In genomic region chr6:105432797-105433196, GRCh38 we compare ENCODE assay signal across 12 cellular contexts. TPM values are rescaled to one million over a fixed set of nuclear protein-coding genes. Genes with fewer than 3 reads are reported as not detected.
A peak's percentile ranks its signal among the peaks of the same experiment; 100 is the strongest.
DNase-seq lines count a peak whose midpoint lies in the region; ATAC-seq, FAIRE-seq and TF ChIP-seq lines count a peak whose summit lies in the region.
"Had no signal": no experiment of that assay in that cellular context is flagged by ENCODE, and none has a peak within 500 bp of the region (broad histone marks: within the 10 kb centered on the region; RNA-seq: fewer than 3 reads in every experiment).

No MANE protein-coding gene starts in this region.

- no peak overlapping the region for H3K4ac ChIP-seq in mesendoderm (ENCODE audit: low read depth, low read length)

- BruUV-seq in Calu3 (replicated peaks; lab: Mats Ljungman, UMichigan): no TSS peak

- in situ Hi-C loops in brain microvascular endothelial cell (cut with HindIII; ENCODE audit: low pct_ligation_motif_present, low sequenced_read_pairs): no loop called here

- H2BK15ac ChIP-seq in mesendoderm (replicated peaks; ENCODE audit: low read depth): no peak overlapping the region

- H2BK5ac ChIP-seq in mesendoderm (ENCODE audit: low read length): no peak overlapping the region

- H3K56ac ChIP-seq in mesendoderm (ENCODE audit: low read length): no peak overlapping the region

- no peak overlapping the region for H2AK5ac ChIP-seq in mesendoderm (ENCODE audit: low read length)

- DNase-seq in Calu3 (peak; percentile 6), LoVo (ENCODE audit: low spot score) (peak; percentile 78), brain microvascular endothelial cell (peak; percentile 58), mesendoderm (peak; percentile 70), pons (ENCODE audit: low spot score) (no peak), uterus (no peak), GM19239 (ENCODE audit: insufficient read length, low spot score) (no peak)
- DNase-seq: effector CD8-positive, alpha-beta T cell; NK-92 treated with Interleukin-12 subunit alpha and Interleukin-12 subunit beta, amount 100 ng/mL, for 24 hours had no signal

- H3K4me3 Mint-ChIP-seq in Calu3 (ENCODE audit: low read depth, unreplicated experiment): no peak overlapping the region
- H3K4me3 Mint-ChIP-seq: activated T-helper 1 cell treated with anti-CD3 and anti-CD28 coated beads, Interleukin-12 subunit alpha, Interleukin-12 subunit beta, Interleukin-2, Interleukin-4 antibody, amounts not matched to agents 30 ng/mL and 10 ng/mL and 1 ng/mL, durations not matched to agents 14 hours and 24 hours and 36 hours had no signal

- ATAC-seq in GM18909 (IDR thresholded peaks at IDR 0.05; ENCODE audit: poor library complexity, unreplicated experiment): no peak

- H3K23ac ChIP-seq in mesendoderm (ENCODE audit: low read length): no peak overlapping the region

- intact Hi-C loops in Calu3 (cut with micrococcal nuclease; ENCODE audit: unreplicated experiment) (loop anchor here (5.0 to 10.0 kb wide), 5 partner anchors 162 to 792 kb away; partner anchors contain the start of gene PRDM1), uterus (cut with DNase I; ENCODE audit: low total_unique reads) (no loop called here)

- no peak overlapping the region for H4K8ac ChIP-seq in mesendoderm (ENCODE audit: low read depth, low read length)

- H3K79me2 ChIP-seq in mesendoderm (ENCODE audit: control insufficient read depth, insufficient read depth, low read length): no peaks in the 10 kb centered on the region

- no peaks in the 10 kb centered on the region for H3K9me3 ChIP-seq in uterus

- peaks cover 31% of the 10 kb centered on the region for H3K4me1 Mint-ChIP-seq in Calu3 (ENCODE audit: low read depth, unreplicated experiment)

- no peak for TF ChIP-seq CTCF in Calu3 (IDR thresholded peaks at IDR 0.05; ENCODE audit: unreplicated experiment)
- TF ChIP-seq CTCF in brain microvascular endothelial cell (IDR thresholded peaks at IDR 0.05; ENCODE audit: low read depth, low read length, missing control alignments): no peak
- TF ChIP-seq CTCF in uterus (IDR thresholded peaks at IDR 0.05): no peak

- H3K27me3 ChIP-seq in brain microvascular endothelial cell (replicated peaks) (no peaks in the 10 kb centered on the region), mesendoderm (ENCODE audit: insufficient read depth, low read length, poor library complexity) (no peaks in the 10 kb centered on the region), uterus (no peaks in the 10 kb centered on the region)

- H3K36me3 Mint-ChIP-seq in Calu3 (ENCODE audit: insufficient read depth, unreplicated experiment): peaks cover 6% of the 10 kb centered on the region

- no peak overlapping the region for H4K5ac ChIP-seq in mesendoderm (ENCODE audit: low read length)

- no peaks in the 10 kb centered on the region for H3K27me3 Mint-ChIP-seq in Calu3 (ENCODE audit: unreplicated experiment)

- no peak overlapping the region for H3K4me3 ChIP-seq in brain microvascular endothelial cell (ENCODE audit: low read depth, low read length)
- no peak overlapping the region for H3K4me3 ChIP-seq in mesendoderm (ENCODE audit: low read length)
- no peak overlapping the region for H3K4me3 ChIP-seq in uterus
- H3K4me3 ChIP-seq: skin epidermis had no signal

- CTCF ChIA-PET in Calu3 (lab: Charles Lee): interaction anchor here (1.1 kb wide), 2 partner anchors 34 to 69 kb away, joined by 3 to 4 read pairs; no protein-coding TSS in a partner anchor

- H3K79me1 ChIP-seq in mesendoderm (ENCODE audit: low read length): no peaks in the 10 kb centered on the region

- no peak overlapping the region for H3K4me2 ChIP-seq in mesendoderm (ENCODE audit: low read length)

- H3K18ac ChIP-seq in mesendoderm (ENCODE audit: low read length): no peak overlapping the region

- H3K27ac Mint-ChIP-seq in Calu3 (ENCODE audit: unreplicated experiment): no peak overlapping the region
- H3K27ac Mint-ChIP-seq: activated T-helper 1 cell treated with anti-CD3 and anti-CD28 coated beads, Interleukin-12 subunit alpha, Interleukin-12 subunit beta, Interleukin-2, Interleukin-4 antibody, amounts not matched to agents 30 ng/mL and 10 ng/mL and 1 ng/mL, durations not matched to agents 14 hours and 24 hours and 36 hours had no signal

- H3K9ac ChIP-seq in mesendoderm (ENCODE audit: low read length): no peak overlapping the region

- no peak for FAIRE-seq in GM19239 (lab: Jason Lieb, UNC)

- H2BK120ac ChIP-seq in mesendoderm (ENCODE audit: low read depth, low read length): no peak overlapping the region

- H3K27ac ChIP-seq in brain microvascular endothelial cell: no peak overlapping the region
- no peak overlapping the region for H3K27ac ChIP-seq in mesendoderm (ENCODE audit: low read depth, low read length)
- H3K27ac ChIP-seq in uterus: no peak overlapping the region
- H3K27ac ChIP-seq: skin epidermis had no signal

- no peak for TF ChIP-seq POLR2A in uterus (IDR thresholded peaks at IDR 0.05)

- H3K4me1 ChIP-seq in mesendoderm (ENCODE audit: control insufficient read depth, low read depth, low read length) (peaks cover 6% of the 10 kb centered on the region), uterus (no peaks in the 10 kb centered on the region)

- WGBS in mesendoderm (ENCODE audit: extremely low coverage, insufficient coverage, low lambda C conversion rate): 100% methylated on average over 1 of the region's 3 CpGs

- H3K36me3 ChIP-seq in brain microvascular endothelial cell (replicated peaks) (no peaks in the 10 kb centered on the region), mesendoderm (ENCODE audit: control insufficient read depth, insufficient read depth, low read length) (no peaks in the 10 kb centered on the region), uterus (no peaks in the 10 kb centered on the region)

- no peaks in the 10 kb centered on the region for H3K9me3 Mint-ChIP-seq in Calu3 (ENCODE audit: low read depth, unreplicated experiment)
- H3K9me3 Mint-ChIP-seq: activated T-helper 1 cell treated with anti-CD3 and anti-CD28 coated beads, Interleukin-12 subunit alpha, Interleukin-12 subunit beta, Interleukin-2, Interleukin-4 antibody, amounts not matched to agents 30 ng/mL and 10 ng/mL and 1 ng/mL, durations not matched to agents 14 hours and 24 hours and 36 hours had no signal

RNA-seq across cellular contexts. Expression of gene PREP, which starts 29.9 kb away (rescaled TPM):
- 62.4 and 70.4 TPM in 2 replicates for total RNA-seq in Calu3 (2022)
- polyA plus RNA-seq in mesendoderm (2013, experiment 1 of 2): 74.9 TPM
- 72.8 TPM for polyA plus RNA-seq in mesendoderm (2013, experiment 2 of 2)
- total RNA-seq in uterus: 10 to 100 TPM in 3 of 4 donors, 1 to 10 TPM in 1; 9.7 to 29.6 (median 17.1) TPM

Comparison
In these comparisons a context has a peak if more than half of its experiments do, and no peak if none do; other contexts are left out.
1. DNase-seq: peak in Calu3 (single experiment), LoVo (single experiment), brain microvascular endothelial cell (single experiment) and mesendoderm (single experiment); none in pons (single experiment), uterus (0 of 2) and GM19239 (single experiment).